In genomic region chr6:157825243-157825904, GRCh38 we compare ENCODE assay signal across 12 cellular contexts. TPM values are rescaled to one million over a fixed set of nuclear protein-coding genes. Genes with fewer than 3 reads are reported as not detected.
DNase-seq lines count a peak whose midpoint lies in the region; ATAC-seq and TF ChIP-seq lines count a peak whose summit lies in the region.
"Had no signal": no experiment of that assay in that cellular context is flagged by ENCODE, and none has a peak within 500 bp of the region (broad histone marks: within the 10 kb centered on the region; RNA-seq: fewer than 3 reads in every experiment).

No MANE protein-coding gene starts in this region.

- H3K27ac Mint-ChIP-seq in activated naive CD4-positive, alpha-beta T cell treated with anti-CD3 and anti-CD28 coated beads for 36 hours = peak overlapping the region; percentile 96
- H3K27ac Mint-ChIP-seq in activated T-helper 17 cell treated with anti-CD3 and anti-CD28 coated beads, Interleukin-2, amount 50 U/mL, for 72 hours = peak overlapping the region; percentile 100

- H3K4me1 ChIP-seq in thoracic aorta (ENCODE audit: control insufficient read depth in 1 of 2, low read depth in 2 of 2) = peaks cover 11 to 39% of the 10 kb centered on the region in 2 donors
- H3K4me1 ChIP-seq in colonic mucosa = peaks cover 3% of the 10 kb centered on the region

- ATAC-seq in activated T-helper 17 cell treated with anti-CD3 and anti-CD28 coated beads, Interleukin-2, amount 50 U/mL, for 72 hours (replicated peaks) = no peak
- no peak for ATAC-seq in thoracic aorta (ENCODE audit: insufficient number of reproducible peaks, low FRiP score, low read depth)

- H3K4me3 ChIP-seq in thoracic aorta (peak overlapping the region; percentile 98), colonic mucosa (no peak overlapping the region)

- intact Hi-C loops in activated naive CD4-positive, alpha-beta T cell treated with anti-CD3 and anti-CD28 coated beads for 36 hours (cut with micrococcal nuclease) = loop anchor here (2.0 kb wide), 2 partner anchors 157 to 823 kb away; no protein-coding TSS in a partner anchor
- intact Hi-C loops in colonic mucosa (cut with DNase I) = no loop called here

- DNase-seq in activated naive CD4-positive, alpha-beta T cell treated with anti-CD3 and anti-CD28 coated beads for 36 hours = no peak
- DNase-seq in activated naive CD4-positive, alpha-beta T cell (lab: John Stamatoyannopoulos, UW) = no peak
- DNase-seq in glomerular endothelial cell (ENCODE audit: extremely low read depth, low read depth, low spot score) (peak; percentile 47), thoracic aorta (ENCODE audit: low spot score) (no peak), NCI-H187 treated with DMSO at 0.1 percent for 48 hours (lab: John Stamatoyannopoulos, UW) (no peak), colonic mucosa (no peak), retina (no peak)
- DNase-seq: C1 segment of cervical spinal cord, hippocampal formation, NCI-H82, testis had no signal

- peak overlapping the region; percentile 80 for H3K4me3 Mint-ChIP-seq in activated naive CD4-positive, alpha-beta T cell treated with anti-CD3 and anti-CD28 coated beads for 36 hours
- peak overlapping the region; percentile 97 for H3K4me3 Mint-ChIP-seq in activated T-helper 17 cell treated with anti-CD3 and anti-CD28 coated beads, Interleukin-2, amount 50 U/mL, for 72 hours

- H3K27ac ChIP-seq in thoracic aorta (peak overlapping the region in 1 of 2 donors; percentile 98), colonic mucosa (no peak overlapping the region)

- no peaks in the 10 kb centered on the region for H3K36me3 ChIP-seq in thoracic aorta
- H3K36me3 ChIP-seq in colonic mucosa = no peaks in the 10 kb centered on the region

- no peak for TF ChIP-seq CTCF in thoracic aorta (IDR thresholded peaks at IDR 0.05)
- TF ChIP-seq CTCF in colonic mucosa (IDR thresholded peaks at IDR 0.05) = no peak

- peaks cover 23% of the 10 kb centered on the region for H3K36me3 Mint-ChIP-seq in activated naive CD4-positive, alpha-beta T cell treated with anti-CD3 and anti-CD28 coated beads for 36 hours (ENCODE audit: low read depth)
- H3K36me3 Mint-ChIP-seq in activated T-helper 17 cell treated with anti-CD3 and anti-CD28 coated beads, Interleukin-2, amount 50 U/mL, for 72 hours (ENCODE audit: low read depth) = peaks cover 63% of the 10 kb centered on the region

- CTCF ChIA-PET in activated naive CD4-positive, alpha-beta T cell treated with anti-CD3 and anti-CD28 coated beads for 36 hours (lab: Charles Lee) = interaction anchor here (1.6 kb wide), 2 partner anchors 59 to 201 kb away, joined by 3 read pairs; no protein-coding TSS in a partner anchor

- H3K27me3 ChIP-seq in thoracic aorta (replicated peaks; ENCODE audit: insufficient read depth) (no peaks in the 10 kb centered on the region), colonic mucosa (no peaks in the 10 kb centered on the region)
- H3K27me3 ChIP-seq: testis had no signal

- H3K9me3 Mint-ChIP-seq in activated naive CD4-positive, alpha-beta T cell treated with anti-CD3 and anti-CD28 coated beads for 36 hours = no peaks in the 10 kb centered on the region
- H3K9me3 Mint-ChIP-seq in activated T-helper 17 cell treated with anti-CD3 and anti-CD28 coated beads, Interleukin-2, amount 50 U/mL, for 72 hours = no peaks in the 10 kb centered on the region

- H3K4me1 Mint-ChIP-seq in activated naive CD4-positive, alpha-beta T cell treated with anti-CD3 and anti-CD28 coated beads for 36 hours (ENCODE audit: low read depth) = peaks cover 50% of the 10 kb centered on the region
- peaks cover 39% of the 10 kb centered on the region for H3K4me1 Mint-ChIP-seq in activated T-helper 17 cell treated with anti-CD3 and anti-CD28 coated beads, Interleukin-2, amount 50 U/mL, for 72 hours

- no peaks in the 10 kb centered on the region for H3K9me3 ChIP-seq in thoracic aorta
- no peaks in the 10 kb centered on the region for H3K9me3 ChIP-seq in colonic mucosa
- H3K9me3 ChIP-seq: testis had no signal

- no peak overlapping the region for H3K9ac ChIP-seq in colonic mucosa (ENCODE audit: low read depth in 2 of 2, low read length in 2 of 2)

- peaks cover 4% of the 10 kb centered on the region for H3K27me3 Mint-ChIP-seq in activated naive CD4-positive, alpha-beta T cell treated with anti-CD3 and anti-CD28 coated beads for 36 hours (ENCODE audit: low read depth)
- no peaks in the 10 kb centered on the region for H3K27me3 Mint-ChIP-seq in activated T-helper 17 cell treated with anti-CD3 and anti-CD28 coated beads, Interleukin-2, amount 50 U/mL, for 72 hours

RNA-seq across cellular contexts. Expression of gene SNX9, which starts 2.3 kb away (rescaled TPM):
- total RNA-seq in activated naive CD4-positive, alpha-beta T cell treated with anti-CD3 and anti-CD28 coated beads for 36 hours = 10 to 100 TPM; 34.3 to 34.6 TPM
- 10 to 100 TPM; 20.5 to 71.9 TPM for total RNA-seq in activated T-helper 17 cell treated with anti-CD3 and anti-CD28 coated beads, Interleukin-2, amount 50 U/mL, for 72 hours
- 59.4 and 72.3 TPM in 2 replicates for total RNA-seq in glomerular endothelial cell
- total RNA-seq in thoracic aorta = 10 to 100 TPM; 87.2 to 90.8 TPM
- 10 to 100 TPM; 37.3 to 81.7 TPM for total RNA-seq in colonic mucosa
